In genomic region chr7:23477962-23478866, GRCh38 we compare ENCODE assay signal across 1 cellular context.
TF ChIP-seq lines count a peak whose summit lies in the region.

No MANE protein-coding gene starts in this region.

TF ChIP-seq in IMR-90, 13 proteins besides CTCF, POLR2A, EP300 and RAD21 (continued from another document):
- no peak for TF ChIP-seq ELK1 (IDR thresholded peaks at IDR 0.05; ENCODE audit: borderline replicate concordance, low read depth, low read length)
